8 cellular contexts compared by ENCODE assay signal in the genomic region with DNA sequence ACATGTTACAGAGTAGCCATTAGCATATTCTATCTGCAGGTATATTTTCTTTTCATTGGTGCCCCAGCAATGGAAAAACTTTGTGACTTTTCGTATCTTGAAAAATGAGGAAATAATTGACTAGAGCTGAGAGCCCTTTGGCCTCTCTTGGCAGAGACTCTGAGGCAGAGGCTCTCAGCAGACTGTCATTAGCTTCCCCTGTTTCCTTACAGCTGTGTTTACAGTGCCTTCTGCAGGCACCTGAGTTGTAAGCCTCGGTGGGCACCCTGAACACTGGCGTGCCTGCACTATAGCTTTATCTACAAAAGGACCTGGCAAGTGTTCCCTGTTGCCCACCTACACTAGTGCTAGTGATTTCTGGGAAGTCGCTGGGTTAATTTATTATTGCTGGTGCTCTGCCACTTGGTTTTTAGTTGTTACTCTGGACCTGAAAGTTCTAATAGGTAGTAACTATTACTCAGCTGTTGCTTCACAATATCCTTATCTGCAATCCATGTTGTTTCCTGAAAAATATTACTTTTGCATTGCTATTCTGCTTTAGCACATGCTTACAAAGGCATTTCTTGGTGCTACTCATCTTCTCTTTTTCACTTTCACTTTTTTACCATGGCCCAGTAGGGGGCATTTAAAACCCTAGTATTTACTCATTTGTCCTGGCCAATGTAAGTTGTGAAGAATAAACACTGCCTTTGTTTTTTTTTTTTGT. TPM values are rescaled to one million over a fixed set of nuclear protein-coding genes. Genes with fewer than 3 reads are reported as not detected.
DNase-seq lines count a peak whose midpoint lies in the region; ATAC-seq and TF ChIP-seq lines count a peak whose summit lies in the region.

No MANE protein-coding gene starts in this region.

- peaks cover 8% of the 10 kb centered on the region for H3K4me1 ChIP-seq in ACC112 (ENCODE audit: control insufficient read depth, insufficient read depth, low read length, unreplicated experiment)

- no peaks in the 10 kb centered on the region for H3K36me3 ChIP-seq in ACC112 (ENCODE audit: insufficient read depth, low read length)

- intact Hi-C loops in posterior cingulate gyrus (cut with DNase I): no loop called here

- no peak overlapping the region for H3K4me3 Mint-ChIP-seq in type B pancreatic cell

- ATAC-seq in GM18858 (IDR thresholded peaks at IDR 0.05; ENCODE audit: unreplicated experiment) (peak; percentile 74), HG03469 (IDR thresholded peaks at IDR 0.05; ENCODE audit: unreplicated experiment) (peak; percentile 34)

- no peaks in the 10 kb centered on the region for H3K27me3 ChIP-seq in ACC112 (ENCODE audit: insufficient read depth, low read length)

- H3K4me1 Mint-ChIP-seq in type B pancreatic cell (ENCODE audit: unreplicated experiment): peaks cover 5% of the 10 kb centered on the region

- no peak overlapping the region for H3K27ac ChIP-seq in ACC112 (ENCODE audit: low read depth, low read length)

- H3K79me2 ChIP-seq in ACC112 (ENCODE audit: control insufficient read depth, insufficient read depth, low read length, unreplicated experiment): no peaks in the 10 kb centered on the region

- no peaks in the 10 kb centered on the region for H3K36me3 Mint-ChIP-seq in type B pancreatic cell

- H3K4me3 ChIP-seq in ACC112 (ENCODE audit: low read depth, low read length): 0 out of 2 replicates have a peak overlapping the region, but pooled peaks have one; percentile 7
- no peak overlapping the region for H3K4me3 ChIP-seq in astrocyte of the spinal cord (ENCODE audit: low read depth, low read length)

- DNase-seq in astrocyte of the spinal cord (ENCODE audit: low read depth, low spot score): peak; percentile 23
- no peak for DNase-seq in type B pancreatic cell (ENCODE audit: extremely low spot score, unreplicated experiment)
- no peak for DNase-seq in NCI-H345 (lab: John Stamatoyannopoulos, UW)
- DNase-seq in 8988T: no peak
- no peak for DNase-seq in posterior cingulate gyrus

- H3K27ac Mint-ChIP-seq in type B pancreatic cell: no peak overlapping the region

- no peak for TF ChIP-seq CTCF in astrocyte of the spinal cord (IDR thresholded peaks at IDR 0.05; ENCODE audit: low read depth, low read length)
- peak; percentile 15 for TF ChIP-seq CTCF in type B pancreatic cell (conservative IDR thresholded peaks at IDR 0.05)

- H3K27me3 Mint-ChIP-seq in type B pancreatic cell: no peaks in the 10 kb centered on the region

- in situ Hi-C loops in astrocyte of the spinal cord (cut with HindIII; ENCODE audit: low sequenced_read_pairs): no loop called here

- no peak overlapping the region for H2AFZ ChIP-seq in ACC112 (ENCODE audit: low read length, unreplicated experiment)

- H3K9me3 Mint-ChIP-seq in type B pancreatic cell: no peaks in the 10 kb centered on the region

RNA-seq across cellular contexts. Expression of a gene that starts 7.8 kb away (rescaled TPM):
- not detected in 2 replicates for total RNA-seq in type B pancreatic cell (ENCODE audit: low replicate concordance)
